Comparison of ENCODE assay signal across 8 cellular contexts in the genomic region with DNA sequence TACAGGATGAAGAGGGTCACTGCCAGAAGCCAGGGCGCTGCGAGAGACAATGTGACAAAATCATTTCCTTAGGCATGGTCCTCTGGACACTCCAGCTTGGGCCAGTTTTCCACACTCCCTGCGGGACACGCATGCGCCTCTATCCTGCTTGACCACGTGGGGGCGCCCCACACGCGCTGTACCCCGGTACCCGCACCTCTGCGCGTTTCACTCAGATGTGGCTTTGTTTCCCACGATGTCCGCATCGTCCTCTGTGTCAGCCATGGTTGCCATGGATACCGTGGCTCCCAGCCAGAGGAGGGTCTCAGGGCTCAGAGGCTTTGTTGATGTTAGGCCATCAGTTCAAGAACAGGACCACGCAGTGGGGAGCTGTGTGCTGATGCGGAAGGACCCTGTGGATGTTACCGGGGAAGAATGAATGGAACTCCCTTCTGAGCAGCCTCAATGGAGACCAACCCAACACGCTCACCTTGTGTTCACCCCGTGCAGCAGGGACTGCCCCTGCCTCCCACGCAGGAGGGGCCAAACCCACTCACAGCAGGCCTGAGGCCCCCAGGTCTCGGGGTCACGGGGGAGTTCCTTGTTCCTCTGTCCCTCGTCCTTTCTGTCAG.
DNase-seq lines count a peak whose midpoint lies in the region; ATAC-seq and TF ChIP-seq lines count a peak whose summit lies in the region.

No MANE protein-coding gene starts in this region.

- 37% methylated on average over 21 of the region's 26 CpGs for whole genome bisulfite sequencing in SK-N-SH (ENCODE audit: low lambda C conversion rate)
- 29% methylated on average over 24 of the region's 26 CpGs for WGBS in smooth muscle cell (ENCODE audit: low lambda C conversion rate)

- DNase-seq in Caki2 (ENCODE audit: low read depth) (peak; percentile 6), SK-N-SH (peak; percentile 84), amygdala (lab: John Stamatoyannopoulos, UW) (peak in 39 of 56 donors; percentile 6 to 72 (median 34)), iPS DF 19.7 (ENCODE audit: low read depth, low spot score) (peak; percentile 50), smooth muscle cell (lab: John Stamatoyannopoulos, UW; ENCODE audit: unreplicated experiment) (no peak), cortex of kidney (lab: John Stamatoyannopoulos, UW) (no peak)

- POLR2A ChIA-PET in SK-N-SH (lab: Yijun Ruan, JAX): no interaction called here

- no peaks in the 10 kb centered on the region for H3F3A ChIP-seq in SK-N-SH (replicated peaks; ENCODE audit: insufficient read depth)
- H3F3A ChIP-seq in smooth muscle cell (ENCODE audit: low read depth): no peaks in the 10 kb centered on the region

- H3K79me2 ChIP-seq in SK-N-SH (ENCODE audit: insufficient read depth) (no peaks in the 10 kb centered on the region), smooth muscle cell (ENCODE audit: low read depth) (no peaks in the 10 kb centered on the region)

- peaks cover 10% of the 10 kb centered on the region; the same call in 1 of the 2 replicates for H3K27me3 ChIP-seq in SK-N-SH (ENCODE audit: insufficient read depth)
- peaks cover 41% of the 10 kb centered on the region for H3K27me3 ChIP-seq in smooth muscle cell (ENCODE audit: low read depth)

- no peaks in the 10 kb centered on the region for H3K9me2 ChIP-seq in SK-N-SH

- TF ChIP-seq RAD21 in Ishikawa (IDR thresholded peaks at IDR 0.05; ENCODE audit: low read depth): peak; percentile 80
- TF ChIP-seq RAD21 in SK-N-SH (IDR thresholded peaks at IDR 0.05; ENCODE audit: low read length): peak; percentile 77

- H2AFZ ChIP-seq in SK-N-SH (ENCODE audit: low read depth): no peak overlapping the region
- H2AFZ ChIP-seq in smooth muscle cell (ENCODE audit: low read depth): no peak overlapping the region

- no peaks in the 10 kb centered on the region for H3K36me3 ChIP-seq in SK-N-SH (replicated peaks in 1 of 2; ENCODE audit: control insufficient read depth in 1 of 2, insufficient read depth in 2 of 2, low read length in 1 of 2)
- H3K36me3 ChIP-seq in smooth muscle cell (ENCODE audit: low read depth): no peaks in the 10 kb centered on the region

- H3K4me2 ChIP-seq in SK-N-SH (no peak overlapping the region), smooth muscle cell (no peak overlapping the region)

- no peak overlapping the region for H3K9ac ChIP-seq in SK-N-SH
- H3K9ac ChIP-seq in smooth muscle cell (ENCODE audit: low read depth): no peak overlapping the region

- no peak for ATAC-seq in HG02884 (IDR thresholded peaks at IDR 0.05; ENCODE audit: unreplicated experiment)

- TF ChIP-seq EP300 in Ishikawa (IDR thresholded peaks at IDR 0.05; ENCODE audit: borderline replicate concordance) (no peak), SK-N-SH (IDR thresholded peaks at IDR 0.05; ENCODE audit: borderline replicate concordance in 1 of 2, low read depth in 1 of 2, low read length in 1 of 2) (no peak)

- H3K27ac ChIP-seq in SK-N-SH (ENCODE audit: low read depth in 2 of 2, low read length in 1 of 2) (no peak overlapping the region), smooth muscle cell (ENCODE audit: low read depth) (no peak overlapping the region)

- H3K9me3 ChIP-seq in SK-N-SH: no peaks in the 10 kb centered on the region
- no peaks in the 10 kb centered on the region for H3K9me3 ChIP-seq in smooth muscle cell (replicated peaks; ENCODE audit: low read depth)

- in situ Hi-C loops in Caki2 (cut with HindIII; ENCODE audit: low pct_unique_long_range_greater_than_20kb, low sequenced_read_pairs): no loop called here

- H3K4me3 ChIP-seq in SK-N-SH (ENCODE audit: low read depth in 2 of 2, low read length in 1 of 2): no peak overlapping the region; a peak in 1 of 4 replicates
- no peak overlapping the region for H3K4me3 ChIP-seq in smooth muscle cell

- no peaks in the 10 kb centered on the region for H4K20me1 ChIP-seq in SK-N-SH (ENCODE audit: insufficient read depth)
- no peaks in the 10 kb centered on the region for H4K20me1 ChIP-seq in smooth muscle cell (ENCODE audit: low read depth)

- CTCF ChIA-PET in SK-N-SH (lab: Yijun Ruan, JAX): interaction anchor here (0.6 to 8.8 kb wide), 40 partner anchors 8 to 376 kb away, joined by 3 to 104 read pairs (median 4); no protein-coding TSS in a partner anchor

- peak; percentile 66 for TF ChIP-seq CTCF in SK-N-SH (IDR thresholded peaks at IDR 0.05)
- TF ChIP-seq CTCF in smooth muscle cell (IDR thresholded peaks at IDR 0.05; ENCODE audit: borderline replicate concordance, insufficient read depth, poor library complexity, severe bottlenecking): peak; percentile 62

- H3K4me1 ChIP-seq in SK-N-SH (ENCODE audit: control insufficient read depth in 1 of 2, insufficient read depth in 2 of 2, low read depth in 1 of 2, low read length in 1 of 2) (peaks cover 0 to 2% of the 10 kb centered on the region in 2 experiments; a peak in 1 of 4 replicates), smooth muscle cell (ENCODE audit: low read depth) (no peaks in the 10 kb centered on the region)

TF ChIP-seq in Ishikawa, 13 proteins besides CTCF, POLR2A, EP300 and RAD21 (continues in another document):
- TF ChIP-seq, protein P1, sequence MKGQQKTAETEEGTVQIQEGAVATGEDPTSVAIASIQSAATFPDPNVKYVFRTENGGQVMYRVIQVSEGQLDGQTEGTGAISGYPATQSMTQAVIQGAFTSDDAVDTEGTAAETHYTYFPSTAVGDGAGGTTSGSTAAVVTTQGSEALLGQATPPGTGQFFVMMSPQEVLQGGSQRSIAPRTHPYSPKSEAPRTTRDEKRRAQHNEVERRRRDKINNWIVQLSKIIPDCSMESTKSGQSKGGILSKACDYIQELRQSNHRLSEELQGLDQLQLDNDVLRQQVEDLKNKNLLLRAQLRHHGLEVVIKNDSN (IDR thresholded peaks at IDR 0.05): peak; percentile 21; the same call in 1 of the 2 replicates
- TF ChIP-seq EGR1 (IDR thresholded peaks at IDR 0.05) (no peak), TCF12 (IDR thresholded peaks at IDR 0.05; ENCODE audit: low read depth) (no peak), ZBTB7A (IDR thresholded peaks at IDR 0.05; ENCODE audit: low read depth) (no peak), TEAD4 (IDR thresholded peaks at IDR 0.05) (no peak), NFIC (IDR thresholded peaks at IDR 0.05) (no peak), FOXM1 (IDR thresholded peaks at IDR 0.05; ENCODE audit: borderline replicate concordance, low read depth) (no peak)
- TF ChIP-seq, protein P2, sequence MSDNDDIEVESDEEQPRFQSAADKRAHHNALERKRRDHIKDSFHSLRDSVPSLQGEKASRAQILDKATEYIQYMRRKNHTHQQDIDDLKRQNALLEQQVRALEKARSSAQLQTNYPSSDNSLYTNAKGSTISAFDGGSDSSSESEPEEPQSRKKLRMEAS (IDR thresholded peaks at IDR 0.05): peak; percentile 36; the same call in 1 of the 2 replicates

TF ChIP-seq in SK-N-SH, 30 proteins besides CTCF, POLR2A, EP300 and RAD21:
- TF ChIP-seq TEAD4 (IDR thresholded peaks at IDR 0.05; ENCODE audit: borderline replicate concordance, insufficient read depth): no peak
- peak; percentile 48; the same call in 1 of the 2 replicates for TF ChIP-seq NRF1 (IDR thresholded peaks at IDR 0.05; ENCODE audit: low read depth, low read length)
- TF ChIP-seq SMC3 (IDR thresholded peaks at IDR 0.05; ENCODE audit: low read depth, low read length): peak; percentile 52

Comparison
In these comparisons a context has a peak if more than half of its experiments do, and no peak if none do; other contexts are left out.
1. DNase-seq: peak in Caki2 (single experiment), SK-N-SH (single experiment), amygdala (39 of 56) and iPS DF 19.7 (single experiment); none in smooth muscle cell (single experiment) and cortex of kidney (single experiment).